In genomic region chr7:159137906-159138305, GRCh38 we compare ENCODE assay signal across 23 cellular contexts. TPM values are rescaled to one million over a fixed set of nuclear protein-coding genes. Genes with fewer than 3 reads are reported as not detected.
A peak's percentile ranks its signal among the peaks of the same experiment; 100 is the strongest.
DNase-seq lines count a peak whose midpoint lies in the region; ATAC-seq, FAIRE-seq and TF ChIP-seq lines count a peak whose summit lies in the region.
"Had no signal": no experiment of that assay in that cellular context is flagged by ENCODE, and none has a peak within 500 bp of the region (broad histone marks: within the 10 kb centered on the region; RNA-seq: fewer than 3 reads in every experiment).

No MANE protein-coding gene starts in this region.

- POLR2A ChIA-PET in Caco-2 (lab: Charles Lee), result no interaction called here

- FAIRE-seq in kidney (lab: Jason Lieb, UNC), result no peak
- FAIRE-seq: A549, GM12892, GM18507 had no signal

- H3K27ac Mint-ChIP-seq in activated CD8-positive, alpha-beta memory T cell treated with anti-CD3 and anti-CD28 coated beads, Interleukin-2, amount 10 ng/mL, durations not matched to agents 7 days and 5 days, result no peak overlapping the region
- no peak overlapping the region for H3K27ac Mint-ChIP-seq in Caco-2 (ENCODE audit: unreplicated experiment)
- H3K27ac Mint-ChIP-seq: CD8-positive, alpha-beta T cell; HFFc6 had no signal

- H3K4me3 ChIP-seq in kidney (ENCODE audit: low read length in 2 of 2) (no peak overlapping the region), Caco-2 (ENCODE audit: low read depth, low read length) (no peak overlapping the region)
- H3K4me3 ChIP-seq: A549; BLaER1 treated with 17β-estradiol and CSF1 and Interleukin-3, amounts not matched to agents 10 nM and 100 nM; SJSA1 had no signal

- H3K9me3 ChIP-seq in kidney (ENCODE audit: control insufficient read depth in 1 of 2, low read length in 2 of 2) (peaks cover 0 to 2% of the 10 kb centered on the region in 2 donors), Caco-2 (no peaks in the 10 kb centered on the region; the same call in 1 of the 2 replicates)
- H3K9me3 ChIP-seq: A549; BLaER1 treated with 17β-estradiol and CSF1 and Interleukin-3, amounts not matched to agents 10 nM and 100 nM; SJSA1 had no signal

- no peak overlapping the region for H3K27ac ChIP-seq in kidney (ENCODE audit: low read depth in 2 of 2, low read length in 2 of 2)
- H3K27ac ChIP-seq: A549; BLaER1 treated with 17β-estradiol and CSF1 and Interleukin-3, amounts not matched to agents 10 nM and 100 nM; KMS-11; SJSA1 had no signal

- intact Hi-C loops in Right ventricle myocardium inferior (cut with DNase I), result no loop called here
- intact Hi-C loops in left cardiac atrium (cut with DNase I), result no loop called here
- intact Hi-C loops in kidney (cut with DNase I), result no loop called here
- intact Hi-C loops in Caco-2 (cut with micrococcal nuclease; ENCODE audit: unreplicated experiment), result no loop called here

- H3K9ac ChIP-seq in kidney (ENCODE audit: low read length in 2 of 2), result no peak overlapping the region
- H3K9ac ChIP-seq: BLaER1 treated with 17β-estradiol and CSF1 and Interleukin-3, amounts not matched to agents 10 nM and 100 nM; KMS-11 had no signal

- no peak overlapping the region for H3K4me3 Mint-ChIP-seq in activated CD8-positive, alpha-beta memory T cell treated with anti-CD3 and anti-CD28 coated beads, Interleukin-2, amount 10 ng/mL, durations not matched to agents 7 days and 5 days
- no peak overlapping the region for H3K4me3 Mint-ChIP-seq in Caco-2 (ENCODE audit: unreplicated experiment)
- H3K4me3 Mint-ChIP-seq: CD8-positive, alpha-beta T cell; HFFc6 had no signal

- H3K4me1 ChIP-seq in kidney (ENCODE audit: control insufficient read depth in 1 of 2, insufficient read depth in 1 of 2, low read depth in 1 of 2, low read length in 2 of 2) (no peaks in the 10 kb centered on the region), Caco-2 (no peaks in the 10 kb centered on the region)
- H3K4me1 ChIP-seq: A549; BLaER1 treated with 17β-estradiol and CSF1 and Interleukin-3, amounts not matched to agents 10 nM and 100 nM had no signal

- no peak for ATAC-seq in Right ventricle myocardium inferior
- no peak for ATAC-seq in left cardiac atrium
- ATAC-seq in activated CD8-positive, alpha-beta memory T cell treated with anti-CD3 and anti-CD28 coated beads, Interleukin-2, amount 10 ng/mL, durations not matched to agents 7 days and 5 days, result no peak
- no peak for ATAC-seq in esophagus mucosa
- ATAC-seq: A549; CD8-positive, alpha-beta T cell had no signal

- DNase-seq in Right ventricle myocardium inferior (ENCODE audit: missing footprints) (peak; percentile 41), left cardiac atrium (no peak), kidney (peak; percentile 39), Caco-2 (no peak)
- peak; percentile 22 for DNase-seq in activated CD8-positive, alpha-beta memory T cell treated with anti-CD3 and anti-CD28 coated beads, Interleukin-2, amount 10 ng/mL, durations not matched to agents 7 days and 5 days
- DNase-seq in stimulated activated naive CD4-positive, alpha-beta T cell treated with Interleukin-2 at 50 U/mL for 16 hours (lab: John Stamatoyannopoulos, UW), result no peak
- DNase-seq: CD8-positive, alpha-beta T cell; DMS53; GOT3; HFFc6; MV-4-11; NCI-H187; NCI-H2107; NCI-H226; NCI-H524; NCI-H82 had no signal

- TF ChIP-seq CTCF in kidney (IDR thresholded peaks at IDR 0.05; ENCODE audit: borderline replicate concordance, extremely low read depth, insufficient read depth), result no peak
- TF ChIP-seq CTCF in Caco-2 (IDR thresholded peaks at IDR 0.05; ENCODE audit: insufficient read depth in 1 of 2, low read depth in 1 of 2, low read length in 1 of 2, severe bottlenecking in 1 of 2, unreplicated experiment in 1 of 2), result no peak

- no TSS peak for BruUV-seq in Caco-2 (replicated peaks; lab: Mats Ljungman, UMichigan)

- no peaks in the 10 kb centered on the region for H3K36me3 Mint-ChIP-seq in activated CD8-positive, alpha-beta memory T cell treated with anti-CD3 and anti-CD28 coated beads, Interleukin-2, amount 10 ng/mL, durations not matched to agents 7 days and 5 days
- no peaks in the 10 kb centered on the region for H3K36me3 Mint-ChIP-seq in Caco-2 (ENCODE audit: insufficient read depth, unreplicated experiment)
- H3K36me3 Mint-ChIP-seq: CD8-positive, alpha-beta T cell had no signal

- H3K27me3 Mint-ChIP-seq in activated CD8-positive, alpha-beta memory T cell treated with anti-CD3 and anti-CD28 coated beads, Interleukin-2, amount 10 ng/mL, durations not matched to agents 7 days and 5 days, result peaks cover 17% of the 10 kb centered on the region
- no peaks in the 10 kb centered on the region for H3K27me3 Mint-ChIP-seq in Caco-2 (ENCODE audit: insufficient read depth, unreplicated experiment)

- H3K27me3 ChIP-seq in Caco-2 (replicated peaks; ENCODE audit: control insufficient read depth, insufficient read depth, low read length), result no peaks in the 10 kb centered on the region

- no peaks in the 10 kb centered on the region for H3K9me3 Mint-ChIP-seq in activated CD8-positive, alpha-beta memory T cell treated with anti-CD3 and anti-CD28 coated beads, Interleukin-2, amount 10 ng/mL, durations not matched to agents 7 days and 5 days (ENCODE audit: low read depth)
- H3K9me3 Mint-ChIP-seq in Caco-2 (ENCODE audit: unreplicated experiment), result no peaks in the 10 kb centered on the region
- H3K9me3 Mint-ChIP-seq: CD8-positive, alpha-beta T cell had no signal

- H3K36me3 ChIP-seq in kidney (ENCODE audit: control insufficient read depth in 1 of 2, insufficient read depth in 2 of 2, low read length in 2 of 2) (no peaks in the 10 kb centered on the region), Caco-2 (ENCODE audit: control insufficient read depth, insufficient read depth, low read length) (no peaks in the 10 kb centered on the region)
- H3K36me3 ChIP-seq: BLaER1 treated with 17β-estradiol and CSF1 and Interleukin-3, amounts not matched to agents 10 nM and 100 nM; SJSA1 had no signal

- H3K4me1 Mint-ChIP-seq in activated CD8-positive, alpha-beta memory T cell treated with anti-CD3 and anti-CD28 coated beads, Interleukin-2, amount 10 ng/mL, durations not matched to agents 7 days and 5 days, result no peaks in the 10 kb centered on the region
- no peaks in the 10 kb centered on the region for H3K4me1 Mint-ChIP-seq in Caco-2 (ENCODE audit: low read depth, unreplicated experiment)

- CTCF ChIA-PET in activated CD8-positive, alpha-beta memory T cell treated with anti-CD3 and anti-CD28 coated beads, Interleukin-2, amount 10 ng/mL, durations not matched to agents 7 days and 5 days (lab: Charles Lee), result no interaction called here
- CTCF ChIA-PET in Caco-2 (lab: Charles Lee), result no interaction called here

RNA-seq across cellular contexts. Expression of gene VIPR2, which starts 6.8 kb away (rescaled TPM):
- total RNA-seq in Right ventricle myocardium inferior, result 17.0 TPM
- total RNA-seq in left cardiac atrium, result 1 to 10 TPM; 6.3 to 8.5 TPM
- total RNA-seq in activated CD8-positive, alpha-beta memory T cell treated with anti-CD3 and anti-CD28 coated beads, Interleukin-2, amount 10 ng/mL, durations not matched to agents 7 days and 5 days, result under 1 TPM in 1 of 2 experiments, not detected in 1; 0.05 TPM
- total RNA-seq in kidney, result 0.91 TPM
- 1.3 TPM for polyA plus RNA-seq in kidney (ENCODE audit: insufficient read depth, low read depth, low replicate concordance)
- 0.04 TPM for total RNA-seq in esophagus mucosa
- not detected in 2 replicates for total RNA-seq in Caco-2 (2022)
- total RNA-seq: HFFc6, SJSA1 had no signal
- polyA plus RNA-seq: A549 had no signal

Comparison
In these comparisons a context has a peak if more than half of its experiments do, and no peak if none do; other contexts are left out.
1. DNase-seq: peak in Right ventricle myocardium inferior (single experiment), activated CD8-positive, alpha-beta memory T cell treated with anti-CD3 and anti-CD28 coated beads, Interleukin-2, amount 10 ng/mL, durations not matched to agents 7 days and 5 days (single experiment) and kidney (single experiment); none in left cardiac atrium (single experiment), stimulated activated naive CD4-positive, alpha-beta T cell treated with Interleukin-2 at 50 U/mL for 16 hours (single experiment) and Caco-2 (0 of 2).